Comparison of ENCODE assay signal across 18 cellular contexts in the genomic region with DNA sequence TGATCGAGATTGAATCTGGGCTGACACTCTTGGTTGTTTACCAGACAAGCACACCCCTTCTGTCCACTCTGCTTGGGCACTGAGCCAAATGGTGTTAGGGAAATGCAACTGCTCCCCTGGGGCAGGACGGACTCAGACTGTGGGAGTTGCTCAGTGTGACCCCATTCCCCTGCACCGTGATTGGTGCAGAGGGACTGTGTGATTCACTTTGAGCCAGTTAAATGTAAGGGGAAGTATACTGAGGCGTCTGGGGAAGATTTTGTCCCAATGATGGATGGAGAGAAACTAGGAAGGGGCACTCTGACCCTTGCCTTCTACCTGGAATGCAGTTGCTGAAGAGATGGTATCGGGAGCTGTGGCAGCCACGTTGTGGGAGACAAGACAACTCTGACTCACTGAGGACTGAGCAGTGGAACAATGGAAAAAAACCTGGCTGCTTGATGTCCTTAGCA.
DNase-seq lines count a peak whose midpoint lies in the region; ATAC-seq and TF ChIP-seq lines count a peak whose summit lies in the region.
"Had no signal": no experiment of that assay in that cellular context is flagged by ENCODE, and none has a peak within 500 bp of the region (broad histone marks: within the 10 kb centered on the region; RNA-seq: fewer than 3 reads in every experiment).

No MANE protein-coding gene starts in this region.

- no peak overlapping the region for H3K27ac Mint-ChIP-seq in T-helper 17 cell
- H3K27ac Mint-ChIP-seq: brain; stimulated activated naive CD8-positive, alpha-beta T cell treated with anti-CD3 and anti-CD28 coated beads, Interleukin-15, amount 100 ng/mL, for 72 hours had no signal

- H3K4me1 Mint-ChIP-seq in T-helper 17 cell, result peaks cover 5% of the 10 kb centered on the region
- H3K4me1 Mint-ChIP-seq: stimulated activated naive CD8-positive, alpha-beta T cell treated with anti-CD3 and anti-CD28 coated beads, Interleukin-15, amount 100 ng/mL, for 72 hours had no signal

- no peak overlapping the region for H3K27ac ChIP-seq in psoas muscle
- H3K27ac ChIP-seq: BLaER1 treated with 17β-estradiol and CSF1 and Interleukin-3, amounts not matched to agents 10 nM and 100 nM; Peyer's patch; spleen had no signal

- H3K27me3 Mint-ChIP-seq in T-helper 17 cell, result no peaks in the 10 kb centered on the region
- H3K27me3 Mint-ChIP-seq: stimulated activated naive CD8-positive, alpha-beta T cell treated with anti-CD3 and anti-CD28 coated beads, Interleukin-15, amount 100 ng/mL, for 72 hours had no signal

- no peaks in the 10 kb centered on the region for H3K36me3 ChIP-seq in psoas muscle (ENCODE audit: insufficient read depth in 1 of 2, low read depth in 1 of 2)
- H3K36me3 ChIP-seq: Peyer's patch, spleen had no signal

- ATAC-seq in SK-N-SH treated with all-trans-retinoic acid at 6 μM for 48 hours (peak; percentile 59; the same call in 1 of the 3 replicates), left ventricle myocardium superior (peak; percentile 68), psoas muscle (no peak), GM18502 (IDR thresholded peaks at IDR 0.05; ENCODE audit: poor library complexity, unreplicated experiment) (no peak), T-helper 17 cell (no peak), HG03439 (IDR thresholded peaks at IDR 0.05; ENCODE audit: unreplicated experiment) (no peak)
- ATAC-seq: activated CD4-positive, CD25-positive, alpha-beta regulatory T cell treated with anti-CD3 and anti-CD28 coated beads, Interleukin-2, amount 50 U/mL, for 24 hours; stimulated activated naive CD8-positive, alpha-beta T cell treated with anti-CD3 and anti-CD28 coated beads, Interleukin-15, amount 100 ng/mL, for 72 hours had no signal

- no peak overlapping the region for H3K4me3 ChIP-seq in psoas muscle
- H3K4me3 ChIP-seq: BLaER1 treated with 17β-estradiol and CSF1 and Interleukin-3, amounts not matched to agents 10 nM and 100 nM; Peyer's patch; spleen had no signal

- no peak overlapping the region for H3K4me3 Mint-ChIP-seq in T-helper 17 cell
- H3K4me3 Mint-ChIP-seq: brain; stimulated activated naive CD8-positive, alpha-beta T cell treated with anti-CD3 and anti-CD28 coated beads, Interleukin-15, amount 100 ng/mL, for 72 hours had no signal

- intact Hi-C loops in left ventricle myocardium superior (cut with micrococcal nuclease), result no loop called here
- intact Hi-C loops in psoas muscle (cut with DNase I), result no loop called here

- peaks cover 2% of the 10 kb centered on the region for H3K36me3 Mint-ChIP-seq in T-helper 17 cell (ENCODE audit: low read depth)
- H3K36me3 Mint-ChIP-seq: brain had no signal

- no peaks in the 10 kb centered on the region for H3K4me1 ChIP-seq in psoas muscle
- H3K4me1 ChIP-seq: Peyer's patch had no signal

- DNase-seq in NCI-H1092 (lab: John Stamatoyannopoulos, UW) (peak; percentile 18), left ventricle myocardium superior (peak; percentile 47), psoas muscle (peak; percentile 27 to 59), T-helper 17 cell (no peak)
- DNase-seq: DMS79 treated with DMSO at 0.1 percent for 48 hours; effector memory CD4-positive, alpha-beta T cell; NCI-H1436 treated with DMSO at 0.1 percent for 48 hours; NCI-H446; occipital lobe; Peyer's patch; spleen; stimulated activated naive CD8-positive, alpha-beta T cell treated with anti-CD3 and anti-CD28 coated beads, Interleukin-15, amount 100 ng/mL, for 72 hours had no signal

- H3K27me3 ChIP-seq in psoas muscle (ENCODE audit: insufficient read depth in 3 of 3, low read length in 2 of 3), result no peaks in the 10 kb centered on the region
- H3K27me3 ChIP-seq: BLaER1 treated with 17β-estradiol and CSF1 and Interleukin-3, amounts not matched to agents 10 nM and 100 nM; Peyer's patch; spleen had no signal

- no peak for TF ChIP-seq CTCF in psoas muscle (IDR thresholded peaks at IDR 0.05)

- WGBS in psoas muscle, 3 donors, result 63 to 76% (median 66%) methylated on average over 6 of the region's 6 CpGs

- H3K9me3 ChIP-seq in psoas muscle (no peaks in the 10 kb centered on the region), T-helper 17 cell (ENCODE audit: control insufficient read depth, low read length, poor library complexity, severe bottlenecking) (no peaks in the 10 kb centered on the region)
- H3K9me3 ChIP-seq: Peyer's patch had no signal

TF ChIP-seq in SK-N-SH treated with all-trans-retinoic acid at 6 μM for 48 hours, 23 proteins besides CTCF, POLR2A, EP300 and RAD21:
- TF ChIP-seq TOX (CRISPR knock-in tag; IDR thresholded peaks at IDR 0.05; ENCODE audit: borderline replicate concordance), result no peak
- TF ChIP-seq, protein P1, sequence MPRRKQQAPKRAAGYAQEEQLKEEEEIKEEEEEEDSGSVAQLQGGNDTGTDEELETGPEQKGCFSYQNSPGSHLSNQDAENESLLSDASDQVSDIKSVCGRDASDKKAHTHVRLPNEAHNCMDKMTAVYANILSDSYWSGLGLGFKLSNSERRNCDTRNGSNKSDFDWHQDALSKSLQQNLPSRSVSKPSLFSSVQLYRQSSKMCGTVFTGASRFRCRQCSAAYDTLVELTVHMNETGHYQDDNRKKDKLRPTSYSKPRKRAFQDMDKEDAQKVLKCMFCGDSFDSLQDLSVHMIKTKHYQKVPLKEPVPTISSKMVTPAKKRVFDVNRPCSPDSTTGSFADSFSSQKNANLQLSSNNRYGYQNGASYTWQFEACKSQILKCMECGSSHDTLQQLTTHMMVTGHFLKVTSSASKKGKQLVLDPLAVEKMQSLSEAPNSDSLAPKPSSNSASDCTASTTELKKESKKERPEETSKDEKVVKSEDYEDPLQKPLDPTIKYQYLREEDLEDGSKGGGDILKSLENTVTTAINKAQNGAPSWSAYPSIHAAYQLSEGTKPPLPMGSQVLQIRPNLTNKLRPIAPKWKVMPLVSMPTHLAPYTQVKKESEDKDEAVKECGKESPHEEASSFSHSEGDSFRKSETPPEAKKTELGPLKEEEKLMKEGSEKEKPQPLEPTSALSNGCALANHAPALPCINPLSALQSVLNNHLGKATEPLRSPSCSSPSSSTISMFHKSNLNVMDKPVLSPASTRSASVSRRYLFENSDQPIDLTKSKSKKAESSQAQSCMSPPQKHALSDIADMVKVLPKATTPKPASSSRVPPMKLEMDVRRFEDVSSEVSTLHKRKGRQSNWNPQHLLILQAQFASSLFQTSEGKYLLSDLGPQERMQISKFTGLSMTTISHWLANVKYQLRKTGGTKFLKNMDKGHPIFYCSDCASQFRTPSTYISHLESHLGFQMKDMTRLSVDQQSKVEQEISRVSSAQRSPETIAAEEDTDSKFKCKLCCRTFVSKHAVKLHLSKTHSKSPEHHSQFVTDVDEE (CRISPR knock-in tag; IDR thresholded peaks at IDR 0.05), result peak; percentile 60; the same call in 1 of the 2 replicates
TF ChIP-seq in SK-N-SH treated with all-trans-retinoic acid at 6 μM for 48 hours: peak in this region for 1.

Comparison
In these comparisons a context has a peak if more than half of its experiments do, and no peak if none do; other contexts are left out.
1. DNase-seq: peak in NCI-H1092 (single experiment), left ventricle myocardium superior (single experiment) and psoas muscle (2 of 2); none in T-helper 17 cell (0 of 3).
2. ATAC-seq: peak in SK-N-SH treated with all-trans-retinoic acid at 6 μM for 48 hours (single experiment) and left ventricle myocardium superior (single experiment); none in psoas muscle (0 of 4), GM18502 (single experiment), T-helper 17 cell (single experiment) and HG03439 (single experiment).